11 cellular contexts compared by ENCODE assay signal in genomic region chr3:47228088-47228487, GRCh38. TPM values are rescaled to one million over a fixed set of nuclear protein-coding genes. Genes with fewer than 3 reads are reported as not detected.
DNase-seq lines count a peak whose midpoint lies in the region; ATAC-seq and TF ChIP-seq lines count a peak whose summit lies in the region.
"Had no signal": no experiment of that assay in that cellular context is flagged by ENCODE, and none has a peak within 500 bp of the region (broad histone marks: within the 10 kb centered on the region; RNA-seq: fewer than 3 reads in every experiment).

No MANE protein-coding gene starts in this region.

- DNase-seq in GM06990 (ENCODE audit: extremely low read depth, insufficient read length) (peak; percentile 54), dermis blood vessel endothelial cell (peak; percentile 37), GOT3 (lab: John Stamatoyannopoulos, UW) (no peak), kidney tubule cell (ENCODE audit: low spot score) (no peak)
- DNase-seq: activated CD4-positive, alpha-beta T cell treated with anti-CD3 and anti-CD28 coated beads, Interleukin-2, amount 50 U/mL, for 1 hour; NCI-H1694 treated with DMSO at 0.1 percent for 48 hours had no signal

- peak overlapping the region; percentile 12; the same call in 1 of the 2 replicates for H3K4me3 ChIP-seq in GM06990 (replicated peaks; ENCODE audit: low read depth, low read length)
- H3K4me3 ChIP-seq: SJSA1 had no signal

- no peaks in the 10 kb centered on the region for H3K27me3 ChIP-seq in GM06990 (replicated peaks; ENCODE audit: control insufficient read depth, insufficient read depth, low read length)
- H3K27me3 ChIP-seq: SJSA1 had no signal

- no peak for TF ChIP-seq CTCF in GM06990 (IDR thresholded peaks at IDR 0.05; ENCODE audit: insufficient read depth, low read length, poor library complexity, severe bottlenecking)

- peak; percentile 62 for ATAC-seq in GM21390 (IDR thresholded peaks at IDR 0.05; ENCODE audit: unreplicated experiment)
- peak; percentile 54 for ATAC-seq in HG03342 (IDR thresholded peaks at IDR 0.05; ENCODE audit: unreplicated experiment)
- ATAC-seq in HG03045 (IDR thresholded peaks at IDR 0.05; ENCODE audit: unreplicated experiment) = no peak
- ATAC-seq in GM19328 (IDR thresholded peaks at IDR 0.05; ENCODE audit: unreplicated experiment) = no peak

- no peaks in the 10 kb centered on the region for H3K36me3 ChIP-seq in GM06990 (ENCODE audit: control insufficient read depth, insufficient read depth, low read length)
- H3K36me3 ChIP-seq: SJSA1 had no signal

RNA-seq across cellular contexts. Expression of gene KIF9, which starts 54.5 kb away (rescaled TPM):
- 10.0 and 11.2 TPM in 2 replicates for total RNA-seq in dermis blood vessel endothelial cell

RNA-seq across cellular contexts. Expression of gene KLHL18, which starts 54.7 kb away (rescaled TPM):
- total RNA-seq in dermis blood vessel endothelial cell = 31.1 and 40.2 TPM in 2 replicates

Comparison
In these comparisons a context has a peak if more than half of its experiments do, and no peak if none do; other contexts are left out.
1. DNase-seq: peak in GM06990 (single experiment) and dermis blood vessel endothelial cell (single experiment); none in GOT3 (single experiment) and kidney tubule cell (single experiment).
2. ATAC-seq: peak in GM21390 (single experiment) and HG03342 (single experiment); none in HG03045 (single experiment) and GM19328 (single experiment).